Comparison of ENCODE assay signal across 9 cellular contexts in genomic region chr17:44200478-44201155, GRCh38. TPM values are rescaled to one million over a fixed set of nuclear protein-coding genes. Genes with fewer than 3 reads are reported as not detected.
DNase-seq lines count a peak whose midpoint lies in the region; ATAC-seq, FAIRE-seq and TF ChIP-seq lines count a peak whose summit lies in the region.
"Had no signal": no experiment of that assay in that cellular context is flagged by ENCODE, and none has a peak within 500 bp of the region (broad histone marks: within the 10 kb centered on the region; RNA-seq: fewer than 3 reads in every experiment).

No MANE protein-coding gene starts in this region.

- no peak for ATAC-seq in GM19324 (IDR thresholded peaks at IDR 0.05; ENCODE audit: low FRiP score, unreplicated experiment)

- H3K27me3 ChIP-seq in MM.1S (replicated peaks; ENCODE audit: insufficient read depth, low read length) (no peaks in the 10 kb centered on the region), bronchial epithelial cell (ENCODE audit: control insufficient read depth, insufficient read depth, low read length) (no peaks in the 10 kb centered on the region)

- H3K4me3 ChIP-seq in MM.1S (ENCODE audit: low read length) = peak overlapping the region; percentile 70
- H3K4me3 ChIP-seq in bronchial epithelial cell (ENCODE audit: low read depth, low read length) = peak overlapping the region; percentile 82
- H3K4me3 ChIP-seq in mesodermal cell (ENCODE audit: extremely low read depth, insufficient read depth, low read length, poor library complexity, severe bottlenecking) = peak overlapping the region; percentile 73

- FAIRE-seq in bronchial epithelial cell (lab: Jason Lieb, UNC) = no peak
- FAIRE-seq: endometrium had no signal

- H3K36me3 ChIP-seq in MM.1S (replicated peaks; ENCODE audit: insufficient read depth, low read length) (no peaks in the 10 kb centered on the region; the same call in 1 of the 2 replicates), bronchial epithelial cell (ENCODE audit: control insufficient read depth, insufficient read depth, low read length) (peaks cover 13% of the 10 kb centered on the region), mesodermal cell (ENCODE audit: control insufficient read depth, insufficient read depth, low read length) (peaks cover 20% of the 10 kb centered on the region)

- H4K20me1 ChIP-seq in MM.1S (ENCODE audit: insufficient read depth, low read length) = no peaks in the 10 kb centered on the region

- peaks cover 35% of the 10 kb centered on the region for H3K79me2 ChIP-seq in MM.1S (ENCODE audit: low read length)

- WGBS in mesodermal cell (ENCODE audit: insufficient coverage in 2 of 2), 2 experiments = 10 to 19% methylated on average over 16 to 31 of the region's 36 CpGs

- H3F3A ChIP-seq in MM.1S (ENCODE audit: insufficient read depth, low read length) = peaks cover 60% of the 10 kb centered on the region

- peak overlapping the region; percentile 31 for H2AFZ ChIP-seq in MM.1S (ENCODE audit: low read length)

- H3K4me2 ChIP-seq in MM.1S (ENCODE audit: low read depth, low read length) = peak overlapping the region; percentile 96

- no peaks in the 10 kb centered on the region for H3K9me2 ChIP-seq in MM.1S (replicated peaks; ENCODE audit: insufficient read depth, low read length)

- TF ChIP-seq CTCF in MM.1S (IDR thresholded peaks at IDR 0.05; ENCODE audit: low read length) = no peak
- TF ChIP-seq CTCF in bronchial epithelial cell (IDR thresholded peaks at IDR 0.05; ENCODE audit: insufficient read depth, low read length, severe bottlenecking) = no peak

- DNase-seq in NCI-H2081 (lab: John Stamatoyannopoulos, UW) (peak; percentile 32 to 65), NCI-H2081 treated with DMSO at 0.1 percent for 48 hours (lab: John Stamatoyannopoulos, UW) (no peak), MM.1S (peak; percentile 19), bronchial epithelial cell (ENCODE audit: low read depth) (no peak), GDM1 (lab: John Stamatoyannopoulos, UW) (no peak)
- DNase-seq in activated effector memory CD4-positive, alpha-beta T cell treated with Interleukin-2 at 50 U/mL for 16 hours = no peak

- H3K4me1 ChIP-seq in MM.1S (ENCODE audit: low read length) (peaks cover 12% of the 10 kb centered on the region), mesodermal cell (ENCODE audit: control insufficient read depth, insufficient read depth, low read length, poor library complexity, severe bottlenecking) (peaks cover 17% of the 10 kb centered on the region)

- peak overlapping the region; percentile 79 for H3K9ac ChIP-seq in MM.1S (ENCODE audit: low read length)

- H3K27ac ChIP-seq in MM.1S (ENCODE audit: low read length) (peak overlapping the region; percentile 69), mesodermal cell (ENCODE audit: low read depth, low read length, severe bottlenecking) (peak overlapping the region; percentile 92)

- H3K9me3 ChIP-seq in MM.1S (replicated peaks; ENCODE audit: insufficient read depth, low read length) (no peaks in the 10 kb centered on the region), mesodermal cell (ENCODE audit: control insufficient read depth, low read length) (no peaks in the 10 kb centered on the region)

RNA-seq across cellular contexts. Expression of gene ATXN7L3, which starts 0.9 kb away (rescaled TPM):
- 32.4 and 46.3 TPM in 2 replicates for total RNA-seq in bronchial epithelial cell
- 72.6 TPM for polyA plus RNA-seq in mesodermal cell (2013, experiment 1 of 2)
- 63.1 TPM for polyA plus RNA-seq in mesodermal cell (2013, experiment 2 of 2)

RNA-seq across cellular contexts. Expression of gene TMUB2, which starts 13.8 kb away (rescaled TPM):
- 20.3 and 25.6 TPM in 2 replicates for total RNA-seq in bronchial epithelial cell
- polyA plus RNA-seq in mesodermal cell (2013, experiment 1 of 2) = 36.3 TPM
- polyA plus RNA-seq in mesodermal cell (2013, experiment 2 of 2) = 30.8 TPM

RNA-seq across cellular contexts. Expression of gene UBTF, which starts 18.9 kb away (rescaled TPM):
- 22.9 and 36.1 TPM in 2 replicates for total RNA-seq in bronchial epithelial cell
- 40.7 TPM for polyA plus RNA-seq in mesodermal cell (2013, experiment 1 of 2)
- 41.7 TPM for polyA plus RNA-seq in mesodermal cell (2013, experiment 2 of 2)

RNA-seq across cellular contexts. Expression of gene ASB16, which starts 30.1 kb away (rescaled TPM):
- total RNA-seq in bronchial epithelial cell = not detected in 2 replicates
- polyA plus RNA-seq in mesodermal cell (2013, experiment 1 of 2) = not detected
- polyA plus RNA-seq in mesodermal cell (2013, experiment 2 of 2) = not detected

RNA-seq across cellular contexts. Expression of gene HROB, which starts 58.9 kb away (rescaled TPM):
- 0.26 and 0.64 TPM in 2 replicates for total RNA-seq in bronchial epithelial cell
- 9.4 TPM for polyA plus RNA-seq in mesodermal cell (2013, experiment 1 of 2)
- polyA plus RNA-seq in mesodermal cell (2013, experiment 2 of 2) = 7.0 TPM

Comparison
In these comparisons a context has a peak if more than half of its experiments do, and no peak if none do; other contexts are left out.
1. DNase-seq: peak in NCI-H2081 (2 of 2) and MM.1S (single experiment); none in NCI-H2081 treated with DMSO at 0.1 percent for 48 hours (single experiment), bronchial epithelial cell (single experiment), activated effector memory CD4-positive, alpha-beta T cell treated with Interleukin-2 at 50 U/mL for 16 hours (single experiment) and GDM1 (single experiment).
2. Peak in every context shown above with its lines, with median percentiles within 50 percentile points of each other: H3K4me3 ChIP-seq.